22 cellular contexts compared by ENCODE assay signal in the genomic region with DNA sequence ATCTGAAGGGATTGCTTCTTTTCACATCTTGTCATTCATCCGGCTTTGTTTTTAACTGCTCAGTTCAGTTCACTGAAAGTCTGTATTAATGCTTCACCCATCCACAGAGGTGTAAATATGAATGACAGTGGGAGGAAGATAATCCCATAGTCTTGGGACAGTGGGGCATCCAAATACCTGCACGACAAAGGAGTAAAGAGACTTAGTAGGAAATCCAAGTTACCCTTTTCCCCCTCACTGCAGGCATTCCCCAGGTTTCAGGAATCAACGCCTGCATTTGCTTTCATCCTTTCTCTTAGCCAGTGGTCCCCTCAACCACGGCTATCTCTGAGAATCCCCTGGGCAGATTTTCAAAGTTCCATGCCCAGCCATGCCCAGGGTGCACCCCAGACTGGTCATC.
"Had no signal": no experiment of that assay in that cellular context is flagged by ENCODE, and none has a peak within 500 bp of the region (broad histone marks: within the 10 kb centered on the region; RNA-seq: fewer than 3 reads in every experiment).

No MANE protein-coding gene starts in this region.

- H3K79me2 ChIP-seq: parathyroid adenoma had no signal

- H3K36me3 Mint-ChIP-seq: activated naive CD8-positive, alpha-beta T cell treated with anti-CD3 and anti-CD28 coated beads, Interleukin-2, amount 10 ng/mL, durations not matched to agents 7 days and 5 days; naive thymus-derived CD4-positive, alpha-beta T cell had no signal

- H3K4me1 Mint-ChIP-seq: central memory CD8-positive, alpha-beta T cell had no signal

- H2AFZ ChIP-seq: parathyroid adenoma had no signal

- H3K9ac ChIP-seq: parathyroid adenoma had no signal

- H3K9me3 ChIP-seq: breast epithelium, gastrocnemius medialis, left ventricle myocardium inferior, neutrophil, upper lobe of right lung had no signal

- H3K36me3 ChIP-seq: breast epithelium, gastrocnemius medialis, left ventricle myocardium inferior, neutrophil, upper lobe of right lung had no signal

- H3K4me3 Mint-ChIP-seq: activated naive CD4-positive, alpha-beta T cell treated with anti-CD3 and anti-CD28 coated beads for 36 hours; activated naive CD8-positive, alpha-beta T cell treated with anti-CD3 and anti-CD28 coated beads, Interleukin-2, amount 10 ng/mL, durations not matched to agents 7 days and 5 days; central memory CD8-positive, alpha-beta T cell; naive thymus-derived CD4-positive, alpha-beta T cell had no signal

- ATAC-seq: esophagus mucosa; gastrocnemius medialis; naive thymus-derived CD4-positive, alpha-beta T cell; right cardiac atrium; stimulated activated naive CD8-positive, alpha-beta T cell treated with anti-CD3 and anti-CD28 coated beads, Interleukin-15, Interleukin-2, amounts not matched to agents 100 U/mL and 50 U/mL, for 24 hours; upper lobe of right lung had no signal

- H3K27ac Mint-ChIP-seq: activated naive CD4-positive, alpha-beta T cell treated with anti-CD3 and anti-CD28 coated beads for 36 hours; activated naive CD8-positive, alpha-beta T cell treated with anti-CD3 and anti-CD28 coated beads, Interleukin-2, amount 10 ng/mL, durations not matched to agents 7 days and 5 days; naive thymus-derived CD4-positive, alpha-beta T cell had no signal

- H3K4me1 ChIP-seq: breast epithelium, gastrocnemius medialis, left ventricle myocardium inferior, parathyroid adenoma, upper lobe of right lung had no signal

- H3K27me3 ChIP-seq: breast epithelium, gastrocnemius medialis, neutrophil had no signal

- H3K4me3 ChIP-seq: breast epithelium, gastrocnemius medialis, left ventricle myocardium inferior, upper lobe of right lung had no signal

- DNase-seq: activated CD4-positive, alpha-beta T cell treated with anti-CD3 and anti-CD28 coated beads, Interleukin-2, amount 50 U/mL, for 4 hours; activated CD8-positive, alpha-beta memory T cell treated with anti-CD3 and anti-CD28 coated beads for 24 hours; activated CD8-positive, alpha-beta memory T cell treated with anti-CD3 and anti-CD28 coated beads, Interleukin-2, amount 50 U/mL, for 4 hours; activated effector memory CD4-positive, alpha-beta T cell treated with Interleukin-2 at 50 U/mL for 16 hours; activated naive CD4-positive, alpha-beta T cell treated with anti-CD3 and anti-CD28 coated beads for 36 hours; activated naive CD8-positive, alpha-beta T cell treated with anti-CD3 and anti-CD28 coated beads, Interleukin-2, amount 10 ng/mL, durations not matched to agents 7 days and 5 days; activated T-cell treated with anti-CD3 and anti-CD28 coated beads, Interleukin-2, amount 50 U/mL, for 48 hours; amniotic stem cell; effector memory CD4-positive, alpha-beta T cell; gastrocnemius medialis; hippocampal formation; left ventricle myocardium inferior; naive thymus-derived CD4-positive, alpha-beta T cell; right cardiac atrium; stimulated activated CD4-positive, alpha-beta T cell treated with anti-CD3 and anti-CD28 coated beads, Interleukin-4, amount 100 ng/mL, for 24 hours; stimulated activated naive CD8-positive, alpha-beta T cell treated with anti-CD3 and anti-CD28 coated beads, Interleukin-15, Interleukin-2, amounts not matched to agents 100 U/mL and 50 U/mL, for 24 hours; upper lobe of right lung had no signal

- H3K9me3 Mint-ChIP-seq: activated naive CD4-positive, alpha-beta T cell treated with anti-CD3 and anti-CD28 coated beads for 36 hours; activated naive CD8-positive, alpha-beta T cell treated with anti-CD3 and anti-CD28 coated beads, Interleukin-2, amount 10 ng/mL, durations not matched to agents 7 days and 5 days; central memory CD8-positive, alpha-beta T cell; naive thymus-derived CD4-positive, alpha-beta T cell had no signal

- H3K27ac ChIP-seq: breast epithelium, gastrocnemius medialis, left ventricle myocardium inferior, neutrophil, parathyroid adenoma, upper lobe of right lung had no signal
